In the genomic region with DNA sequence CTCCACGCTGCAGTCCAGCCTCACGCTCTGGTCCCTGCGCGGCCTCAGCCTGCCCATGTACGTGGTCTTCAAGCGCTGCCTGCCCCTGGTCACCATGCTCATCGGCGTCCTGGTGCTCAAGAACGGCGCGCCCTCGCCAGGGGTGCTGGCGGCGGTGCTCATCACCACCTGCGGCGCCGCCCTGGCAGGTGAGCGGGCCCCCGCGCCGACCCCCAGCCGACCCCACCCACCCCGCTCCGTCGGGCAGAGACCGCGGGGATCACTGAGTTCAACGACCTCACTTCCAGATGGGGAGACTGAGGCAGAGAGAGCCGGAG, we compare ENCODE assay signal across 8 cellular contexts. TPM values are rescaled to one million over a fixed set of nuclear protein-coding genes. Genes with fewer than 3 reads are reported as not detected.
DNase-seq lines count a peak whose midpoint lies in the region; ATAC-seq, FAIRE-seq and TF ChIP-seq lines count a peak whose summit lies in the region.

No MANE protein-coding gene starts in this region.

- ATAC-seq in activated B cell treated with CpG ODN at 0.5 μM for 24 hours (ENCODE audit: low read depth), result no peak
- ATAC-seq in gastroesophageal sphincter, result peak; percentile 3
- no peak for ATAC-seq in HG03460 (IDR thresholded peaks at IDR 0.05; ENCODE audit: unreplicated experiment)
- no peak for ATAC-seq in GM21515 (IDR thresholded peaks at IDR 0.05; ENCODE audit: unreplicated experiment)
- ATAC-seq in HG03469 (IDR thresholded peaks at IDR 0.05; ENCODE audit: unreplicated experiment), result no peak

- TF ChIP-seq POLR2A in gastroesophageal sphincter (IDR thresholded peaks at IDR 0.05), result no peak
- TF ChIP-seq POLR2A in GM12892 (IDR thresholded peaks at IDR 0.05; ENCODE audit: low read depth, low read length), result no peak

- H3K4me1 ChIP-seq in HEK293 (ENCODE audit: control insufficient read depth, insufficient read depth, low read length) (no peaks in the 10 kb centered on the region; the same call in 1 of the 2 replicates), gastroesophageal sphincter (peaks cover 0 to 38% (median 34%) of the 10 kb centered on the region in 3 donors), skeletal muscle tissue (ENCODE audit: control insufficient read depth in 3 of 3, insufficient read depth in 3 of 3, low read length in 3 of 3) (peaks cover 15 to 28% (median 27%) of the 10 kb centered on the region in 3 donors)

- H3K4me3 ChIP-seq in HEK293 (ENCODE audit: low read depth, low read length) (peak overlapping the region; percentile 53), gastroesophageal sphincter (peak overlapping the region in 1 of 2 donors; percentile 56), skeletal muscle tissue (ENCODE audit: low read length in 3 of 3) (peak overlapping the region; percentile 43 to 64 (median 52))

- POLR2A ChIA-PET in HEK293 (lab: Yijun Ruan, JAX) (interaction anchor here (0.6 to 1.4 kb wide), 3 partner anchors 77 to 1382 kb away, joined by 3 read pairs; a partner anchor contains a TSS), activated B cell treated with CpG ODN at 0.5 μM for 24 hours (lab: Charles Lee) (interaction anchor here (0.6 kb wide), 1 partner anchor 192 kb away, joined by 5 read pairs; no protein-coding TSS in a partner anchor)

- no peaks in the 10 kb centered on the region for H3K36me3 Mint-ChIP-seq in activated B cell treated with CpG ODN at 0.5 μM for 24 hours (ENCODE audit: low read depth)

- peak overlapping the region; percentile 83 for H3K4me3 Mint-ChIP-seq in activated B cell treated with CpG ODN at 0.5 μM for 24 hours

- no peak overlapping the region for H3K27ac Mint-ChIP-seq in activated B cell treated with CpG ODN at 0.5 μM for 24 hours

- H3K9me3 ChIP-seq in HEK293 (ENCODE audit: control insufficient read depth, insufficient read depth, low read depth, low read length) (no peaks in the 10 kb centered on the region), gastroesophageal sphincter (no peaks in the 10 kb centered on the region), skeletal muscle tissue (ENCODE audit: control insufficient read depth in 3 of 3, low read length in 3 of 3) (no peaks in the 10 kb centered on the region)

- WGBS in gastroesophageal sphincter (ENCODE audit: low coverage in 1 of 2), 2 donors, result no CpG with 5 or more reads among the region's 29 CpGs

- H3K27me3 Mint-ChIP-seq in activated B cell treated with CpG ODN at 0.5 μM for 24 hours, result peaks cover 45% of the 10 kb centered on the region

- H3K27ac ChIP-seq in HEK293 (ENCODE audit: extremely low read depth, low read depth, low read length) (peak overlapping the region; percentile 71; the same call in 1 of the 2 replicates), gastroesophageal sphincter (no peak overlapping the region), skeletal muscle tissue (ENCODE audit: low read depth, low read length) (no peak overlapping the region)

- peaks cover 29% of the 10 kb centered on the region for H3K4me1 Mint-ChIP-seq in activated B cell treated with CpG ODN at 0.5 μM for 24 hours

- no peak for TF ChIP-seq CTCF in HEK293 (tag by site-specific recombination; IDR thresholded peaks at IDR 0.05)
- TF ChIP-seq CTCF in activated B cell treated with CpG ODN at 0.5 μM for 24 hours (IDR thresholded peaks at IDR 0.05), result no peak
- no peak for TF ChIP-seq CTCF in gastroesophageal sphincter (IDR thresholded peaks at IDR 0.05)

- H3K36me3 ChIP-seq in HEK293 (ENCODE audit: control insufficient read depth in 2 of 2, insufficient read depth in 1 of 2, low read length in 2 of 2) (no peaks in the 10 kb centered on the region), gastroesophageal sphincter (peaks cover 0 to under 1% of the 10 kb centered on the region in 2 donors), skeletal muscle tissue (ENCODE audit: control insufficient read depth in 3 of 3, insufficient read depth in 3 of 3, low read length in 3 of 3) (no peaks in the 10 kb centered on the region)

- H3K9me3 Mint-ChIP-seq in activated B cell treated with CpG ODN at 0.5 μM for 24 hours, result no peaks in the 10 kb centered on the region

- no peak for FAIRE-seq in GM12892 (lab: Jason Lieb, UNC)

- no peak for DNase-seq in activated B cell treated with CpG ODN at 0.5 μM for 24 hours
- DNase-seq in GM12892 (ENCODE audit: insufficient read length), result no peak

- intact Hi-C loops in activated B cell treated with CpG ODN at 0.5 μM for 24 hours (cut with micrococcal nuclease), result loop anchor here (2.0 to 10.0 kb wide), 4 partner anchors 100 to 1418 kb away; a partner anchor contains a TSS

- H3K9ac ChIP-seq in skeletal muscle tissue (ENCODE audit: low read depth in 1 of 3, low read length in 3 of 3), result no peak overlapping the region

- H3K27me3 ChIP-seq in gastroesophageal sphincter (peaks cover 64% of the 10 kb centered on the region), skeletal muscle tissue (ENCODE audit: control insufficient read depth in 3 of 3, insufficient read depth in 3 of 3, low read length in 3 of 3) (peaks cover 42 to 56% (median 46%) of the 10 kb centered on the region in 3 donors)

- TF ChIP-seq EP300 in gastroesophageal sphincter (IDR thresholded peaks at IDR 0.05), result no peak

- CTCF ChIA-PET in HEK293 (lab: Yijun Ruan, JAX) (interaction anchor here (0.6 to 1.3 kb wide), 6 partner anchors 41 to 340 kb away, joined by 3 to 5 read pairs (median 4); no protein-coding TSS in a partner anchor), activated B cell treated with CpG ODN at 0.5 μM for 24 hours (lab: Charles Lee) (interaction anchor here (1.3 to 1.7 kb wide), 2 partner anchors 130 to 278 kb away, joined by 5 read pairs; a partner anchor contains a TSS)

TF ChIP-seq in HEK293, 187 proteins besides CTCF, POLR2A, EP300 and RAD21:
- TF ChIP-seq, protein P1, sequence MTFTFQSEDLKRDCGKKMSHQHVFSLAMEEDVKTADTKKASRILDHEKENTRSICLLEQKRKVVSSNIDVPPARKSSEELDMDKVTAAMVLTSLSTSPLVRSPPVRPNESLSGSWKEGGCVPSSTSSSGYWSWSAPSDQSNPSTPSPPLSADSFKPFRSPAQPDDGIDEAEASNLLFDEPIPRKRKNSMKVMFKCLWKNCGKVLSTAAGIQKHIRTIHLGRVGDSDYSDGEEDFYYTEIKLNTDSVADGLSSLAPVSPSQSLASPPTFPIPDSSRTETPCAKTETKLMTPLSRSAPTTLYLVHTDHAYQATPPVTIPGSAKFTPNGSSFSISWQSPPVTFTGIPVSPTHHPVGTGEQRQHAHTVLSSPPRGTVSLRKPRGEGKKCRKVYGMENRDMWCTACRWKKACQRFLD (tag by site-specific recombination; IDR thresholded peaks at IDR 0.05), result no peak
- TF ChIP-seq GLIS2 (tag by site-specific recombination; IDR thresholded peaks at IDR 0.05) (peak; percentile 8; the same call in 1 of the 2 replicates), GFI1B (tag by site-specific recombination; IDR thresholded peaks at IDR 0.05) (no peak), ZNF146 (tag by site-specific recombination; IDR thresholded peaks at IDR 0.05) (no peak), MZF1 (tag by site-specific recombination; IDR thresholded peaks at IDR 0.05; ENCODE audit: borderline replicate concordance) (no peak), ZSCAN23 (tag by site-specific recombination; IDR thresholded peaks at IDR 0.05) (no peak)

RNA-seq across cellular contexts. Expression of a gene that starts 0.5 kb away (rescaled TPM):
- not detected in 2 replicates for total RNA-seq in activated B cell treated with CpG ODN at 0.5 μM for 24 hours
- under 1 TPM in 1 of 4 donors, not detected in 3; 0.12 TPM for total RNA-seq in gastroesophageal sphincter
- total RNA-seq in skeletal muscle tissue, result not detected
- polyA plus RNA-seq in GM12892 (2012; ENCODE audit: missing spikeins), result not detected
